ENCODE assay signal across 1 cellular context in the genomic region with DNA sequence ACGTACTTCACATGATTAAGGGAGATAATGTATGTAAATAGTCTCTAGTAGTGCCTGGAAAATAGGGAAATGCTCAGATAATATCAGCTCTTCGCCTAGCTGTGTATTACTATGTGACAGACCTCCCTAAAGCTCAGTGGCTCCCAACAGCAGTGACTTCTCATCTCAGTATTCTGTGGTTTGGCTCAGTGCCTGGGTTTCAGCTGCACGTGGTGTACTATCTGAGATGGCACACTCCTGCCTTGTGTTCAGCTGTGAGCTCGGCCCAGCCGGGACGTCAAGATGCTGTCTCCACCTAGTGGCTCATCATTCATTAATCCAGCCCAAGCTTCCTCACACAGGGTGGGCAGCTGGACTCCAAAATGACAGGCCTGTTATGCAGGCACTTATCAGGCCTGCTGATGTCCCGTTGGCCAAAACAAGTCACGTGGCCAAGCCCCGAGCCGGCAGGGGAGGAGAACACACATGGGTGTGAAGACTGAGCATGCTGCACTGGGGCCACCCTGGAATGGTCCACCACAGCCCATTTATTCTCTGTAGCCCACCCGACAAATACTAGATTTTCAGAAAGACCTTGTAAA.
TF ChIP-seq lines count a peak whose summit lies in the region.

No MANE protein-coding gene starts in this region.

TF ChIP-seq in HepG2, 621 proteins besides CTCF, POLR2A, EP300 and RAD21 (continued from another document and continues in another):
- TF ChIP-seq, protein P1, sequence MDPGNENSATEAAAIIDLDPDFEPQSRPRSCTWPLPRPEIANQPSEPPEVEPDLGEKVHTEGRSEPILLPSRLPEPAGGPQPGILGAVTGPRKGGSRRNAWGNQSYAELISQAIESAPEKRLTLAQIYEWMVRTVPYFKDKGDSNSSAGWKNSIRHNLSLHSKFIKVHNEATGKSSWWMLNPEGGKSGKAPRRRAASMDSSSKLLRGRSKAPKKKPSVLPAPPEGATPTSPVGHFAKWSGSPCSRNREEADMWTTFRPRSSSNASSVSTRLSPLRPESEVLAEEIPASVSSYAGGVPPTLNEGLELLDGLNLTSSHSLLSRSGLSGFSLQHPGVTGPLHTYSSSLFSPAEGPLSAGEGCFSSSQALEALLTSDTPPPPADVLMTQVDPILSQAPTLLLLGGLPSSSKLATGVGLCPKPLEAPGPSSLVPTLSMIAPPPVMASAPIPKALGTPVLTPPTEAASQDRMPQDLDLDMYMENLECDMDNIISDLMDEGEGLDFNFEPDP (CRISPR knock-in tag; conservative IDR thresholded peaks at IDR 0.05) = no peak
- TF ChIP-seq SATB2 (CRISPR knock-in tag; IDR thresholded peaks at IDR 0.05) (no peak), CC2D1A (CRISPR knock-in tag; IDR thresholded peaks at IDR 0.05) (no peak), ZNF33B (CRISPR knock-in tag; IDR thresholded peaks at IDR 0.05) (no peak), NAIF1 (CRISPR knock-in tag; IDR thresholded peaks at IDR 0.05; ENCODE audit: borderline replicate concordance) (no peak), ZNF687 (CRISPR knock-in tag; IDR thresholded peaks at IDR 0.05) (peak; percentile 58), ZNF354B (CRISPR knock-in tag; IDR thresholded peaks at IDR 0.05) (no peak), NFE2L2 (IDR thresholded peaks at IDR 0.05; ENCODE audit: low read length) (no peak), TEF (CRISPR knock-in tag; IDR thresholded peaks at IDR 0.05) (no peak), ZNF850 (CRISPR knock-in tag; conservative IDR thresholded peaks at IDR 0.05) (no peak), ZNF792 (CRISPR knock-in tag; IDR thresholded peaks at IDR 0.05) (0 out of 2 replicates have a peak, but pooled peaks have one; percentile 51), ATF7-NPFF (CRISPR knock-in tag; IDR thresholded peaks at IDR 0.05; ENCODE audit: low read depth) (no peak), ZNF75D (CRISPR knock-in tag; IDR thresholded peaks at IDR 0.05; ENCODE audit: borderline replicate concordance) (no peak), XBP1 (CRISPR knock-in tag; IDR thresholded peaks at IDR 0.05) (no peak), ZNF543 (CRISPR knock-in tag; IDR thresholded peaks at IDR 0.05) (no peak), HINFP (CRISPR knock-in tag; IDR thresholded peaks at IDR 0.05; ENCODE audit: low read depth) (no peak), ZMYM3 (CRISPR knock-in tag; IDR thresholded peaks at IDR 0.05) (no peak), POGZ (CRISPR knock-in tag; IDR thresholded peaks at IDR 0.05) (no peak), SIN3A (IDR thresholded peaks at IDR 0.05; ENCODE audit: borderline replicate concordance, low read depth, low read length) (no peak), AFF4 (CRISPR knock-in tag; IDR thresholded peaks at IDR 0.05) (no peak), KDM4B (CRISPR knock-in tag; IDR thresholded peaks at IDR 0.05) (no peak), REXO4 (CRISPR knock-in tag; IDR thresholded peaks at IDR 0.05; ENCODE audit: borderline replicate concordance) (no peak), ZNF451 (CRISPR knock-in tag; IDR thresholded peaks at IDR 0.05) (no peak), PAF1 (CRISPR knock-in tag; IDR thresholded peaks at IDR 0.05) (no peak), ZNF777 (CRISPR knock-in tag; IDR thresholded peaks at IDR 0.05) (no peak), GPBP1L1 (CRISPR knock-in tag; IDR thresholded peaks at IDR 0.05) (no peak), RARA (CRISPR knock-in tag; IDR thresholded peaks at IDR 0.05) (no peak), SP140L (CRISPR knock-in tag; IDR thresholded peaks at IDR 0.05; ENCODE audit: borderline replicate concordance) (no peak), ELK4 (CRISPR knock-in tag; IDR thresholded peaks at IDR 0.05; ENCODE audit: borderline replicate concordance) (no peak), ZNF83 (CRISPR knock-in tag; IDR thresholded peaks at IDR 0.05; ENCODE audit: borderline replicate concordance) (no peak), ZMYM4 (CRISPR knock-in tag; IDR thresholded peaks at IDR 0.05) (no peak), ZNF564 (CRISPR knock-in tag; IDR thresholded peaks at IDR 0.05) (no peak), ZGPAT (CRISPR knock-in tag; IDR thresholded peaks at IDR 0.05) (no peak), ZSCAN20 (CRISPR knock-in tag; IDR thresholded peaks at IDR 0.05; ENCODE audit: borderline replicate concordance) (no peak), GZF1 (CRISPR knock-in tag; IDR thresholded peaks at IDR 0.05) (no peak), ERF (CRISPR knock-in tag; IDR thresholded peaks at IDR 0.05) (no peak), SIX1 (CRISPR knock-in tag; IDR thresholded peaks at IDR 0.05; ENCODE audit: borderline replicate concordance) (no peak), GATAD1 (CRISPR knock-in tag; IDR thresholded peaks at IDR 0.05) (no peak), ATF1 (CRISPR knock-in tag; IDR thresholded peaks at IDR 0.05) (no peak), SALL1 (CRISPR knock-in tag; IDR thresholded peaks at IDR 0.05) (0 out of 2 replicates have a peak, but pooled peaks have one; percentile 14)
- TF ChIP-seq, protein P2, sequence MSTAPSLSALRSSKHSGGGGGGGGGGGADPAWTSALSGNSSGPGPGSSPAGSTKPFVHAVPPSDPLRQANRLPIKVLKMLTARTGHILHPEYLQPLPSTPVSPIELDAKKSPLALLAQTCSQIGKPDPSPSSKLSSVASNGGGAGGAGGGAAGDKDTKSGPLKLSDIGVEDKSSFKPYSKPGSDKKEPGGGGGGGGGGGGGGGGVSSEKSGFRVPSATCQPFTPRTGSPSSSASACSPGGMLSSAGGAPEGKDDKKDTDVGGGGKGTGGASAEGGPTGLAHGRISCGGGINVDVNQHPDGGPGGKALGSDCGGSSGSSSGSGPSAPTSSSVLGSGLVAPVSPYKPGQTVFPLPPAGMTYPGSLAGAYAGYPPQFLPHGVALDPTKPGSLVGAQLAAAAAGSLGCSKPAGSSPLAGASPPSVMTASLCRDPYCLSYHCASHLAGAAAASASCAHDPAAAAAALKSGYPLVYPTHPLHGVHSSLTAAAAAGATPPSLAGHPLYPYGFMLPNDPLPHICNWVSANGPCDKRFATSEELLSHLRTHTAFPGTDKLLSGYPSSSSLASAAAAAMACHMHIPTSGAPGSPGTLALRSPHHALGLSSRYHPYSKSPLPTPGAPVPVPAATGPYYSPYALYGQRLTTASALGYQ (CRISPR knock-in tag; IDR thresholded peaks at IDR 0.05) = no peak
- TF ChIP-seq, protein P3, sequence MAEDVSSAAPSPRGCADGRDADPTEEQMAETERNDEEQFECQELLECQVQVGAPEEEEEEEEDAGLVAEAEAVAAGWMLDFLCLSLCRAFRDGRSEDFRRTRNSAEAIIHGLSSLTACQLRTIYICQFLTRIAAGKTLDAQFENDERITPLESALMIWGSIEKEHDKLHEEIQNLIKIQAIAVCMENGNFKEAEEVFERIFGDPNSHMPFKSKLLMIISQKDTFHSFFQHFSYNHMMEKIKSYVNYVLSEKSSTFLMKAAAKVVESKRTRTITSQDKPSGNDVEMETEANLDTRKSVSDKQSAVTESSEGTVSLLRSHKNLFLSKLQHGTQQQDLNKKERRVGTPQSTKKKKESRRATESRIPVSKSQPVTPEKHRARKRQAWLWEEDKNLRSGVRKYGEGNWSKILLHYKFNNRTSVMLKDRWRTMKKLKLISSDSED (CRISPR knock-in tag; IDR thresholded peaks at IDR 0.05) = no peak
